11 cellular contexts compared by ENCODE assay signal in genomic region chr15:54014067-54014466, GRCh38. TPM values are rescaled to one million over a fixed set of nuclear protein-coding genes. Genes with fewer than 3 reads are reported as not detected.
"Had no signal": no experiment of that assay in that cellular context is flagged by ENCODE, and none has a peak within 500 bp of the region (broad histone marks: within the 10 kb centered on the region; RNA-seq: fewer than 3 reads in every experiment).

No MANE protein-coding gene starts in this region.

- H3K4me3 ChIP-seq: GM23248, HAP-1 had no signal

- H3K27ac ChIP-seq: GM23248, HL-60, KMS-11 had no signal

- ATAC-seq: HCT116, HepG2 had no signal

- DNase-seq: GM23248, GOT3, H7, HFFc6, KBM-7 had no signal

- H3K9me3 ChIP-seq: HAP-1 had no signal

- H3K4me1 ChIP-seq: HAP-1 had no signal

- H3K36me3 ChIP-seq: HAP-1 had no signal

RNA-seq across cellular contexts. Expression of gene UNC13C, which starts 35.8 kb away (rescaled TPM):
- total RNA-seq: GM23248, H4, HFFc6 had no signal
- polyA plus RNA-seq: GM23248, HepG2 had no signal
